ENCODE assay signal across 9 cellular contexts in the genomic region with DNA sequence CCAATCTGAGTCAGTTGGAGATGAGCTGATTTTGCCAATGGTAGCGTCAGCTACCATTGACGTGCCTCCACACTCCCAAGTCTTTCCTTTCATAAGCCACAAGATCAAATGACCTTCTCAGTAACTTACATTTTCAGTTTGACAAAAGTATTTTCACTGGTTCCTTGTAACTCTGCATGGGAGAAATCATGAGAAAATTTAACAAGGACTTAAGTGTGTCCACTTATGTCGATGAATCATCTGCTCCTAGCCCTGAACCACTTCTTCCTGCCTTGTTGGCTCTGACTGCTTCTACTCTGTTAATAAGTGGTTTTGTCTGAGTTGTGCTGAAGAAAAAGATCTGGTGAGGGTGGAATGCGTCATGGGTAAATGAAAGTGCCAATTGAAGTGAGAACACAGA.
DNase-seq lines count a peak whose midpoint lies in the region; ATAC-seq and TF ChIP-seq lines count a peak whose summit lies in the region.
"Had no signal": no experiment of that assay in that cellular context is flagged by ENCODE, and none has a peak within 500 bp of the region (broad histone marks: within the 10 kb centered on the region; RNA-seq: fewer than 3 reads in every experiment).

No MANE protein-coding gene starts in this region.

- DNase-seq in stimulated activated CD4-positive, alpha-beta T cell treated with anti-CD3 and anti-CD28 coated beads, Interleukin-15, amount 100 ng/mL, for 24 hours, result peak; percentile 26
- no peak for DNase-seq in stimulated activated CD4-positive, alpha-beta T cell treated with anti-CD3 and anti-CD28 coated beads, Interleukin-2, amount 100 ng/mL, for 24 hours
- peak; percentile 61 for DNase-seq in epithelial cell of prostate (ENCODE audit: low read depth, low spot score)
- DNase-seq in upper lobe of left lung, result peak in 1 of 2 donors; percentile 54
- DNase-seq in ureter (ENCODE audit: low spot score), result no peak
- DNase-seq: activated CD4-positive, alpha-beta T cell treated with anti-CD3 and anti-CD28 coated beads, Interleukin-2, amount 50 U/mL, for 1 hour had no signal

- H3K9me3 ChIP-seq in upper lobe of left lung (no peaks in the 10 kb centered on the region), gastroesophageal sphincter (no peaks in the 10 kb centered on the region)

- H3K4me3 ChIP-seq in upper lobe of left lung (no peak overlapping the region), gastroesophageal sphincter (no peak overlapping the region)

- TF ChIP-seq EP300 in upper lobe of left lung (IDR thresholded peaks at IDR 0.05) (peak in 1 of 4 donors; percentile 60), gastroesophageal sphincter (IDR thresholded peaks at IDR 0.05) (no peak)

- ATAC-seq in HG03457 (IDR thresholded peaks at IDR 0.05; ENCODE audit: unreplicated experiment) (peak; percentile 88), upper lobe of left lung (ENCODE audit: low FRiP score in 2 of 2) (peak; percentile 85 to 88), gastroesophageal sphincter (no peak), HG03520 (IDR thresholded peaks at IDR 0.05; ENCODE audit: unreplicated experiment) (no peak)

- H3K4me1 ChIP-seq in upper lobe of left lung (no peaks in the 10 kb centered on the region), gastroesophageal sphincter (no peaks in the 10 kb centered on the region)

- 63 to 74% methylated on average over 4 of the region's 4 CpGs for WGBS in upper lobe of left lung, 2 donors
- WGBS in gastroesophageal sphincter (ENCODE audit: low coverage in 1 of 2), 2 donors, result 72 to 79% methylated on average over 4 of the region's 4 CpGs

- H3K36me3 ChIP-seq in upper lobe of left lung, result no peaks in the 10 kb centered on the region
- H3K36me3 ChIP-seq in gastroesophageal sphincter, result no peaks in the 10 kb centered on the region

- H3K27ac ChIP-seq in epithelial cell of prostate, result peak overlapping the region; percentile 55
- H3K27ac ChIP-seq in upper lobe of left lung, result peak overlapping the region in 1 of 4 donors; percentile 7
- H3K27ac ChIP-seq in gastroesophageal sphincter, result no peak overlapping the region

- TF ChIP-seq CTCF in upper lobe of left lung (IDR thresholded peaks at IDR 0.05) (no peak), gastroesophageal sphincter (IDR thresholded peaks at IDR 0.05) (no peak)

- TF ChIP-seq POLR2A in upper lobe of left lung (IDR thresholded peaks at IDR 0.05) (no peak), gastroesophageal sphincter (IDR thresholded peaks at IDR 0.05) (no peak)

- H3K27me3 ChIP-seq in upper lobe of left lung (no peaks in the 10 kb centered on the region), gastroesophageal sphincter (no peaks in the 10 kb centered on the region)

Comparison
In these comparisons a context has a peak if more than half of its experiments do, and no peak if none do; other contexts are left out.
1. DNase-seq: peak in stimulated activated CD4-positive, alpha-beta T cell treated with anti-CD3 and anti-CD28 coated beads, Interleukin-15, amount 100 ng/mL, for 24 hours (single experiment) and epithelial cell of prostate (single experiment); none in stimulated activated CD4-positive, alpha-beta T cell treated with anti-CD3 and anti-CD28 coated beads, Interleukin-2, amount 100 ng/mL, for 24 hours (0 of 2) and ureter (single experiment).
2. ATAC-seq: peak in HG03457 (single experiment) and upper lobe of left lung (2 of 2); none in gastroesophageal sphincter (single experiment) and HG03520 (single experiment).